Comparison of ENCODE assay signal across 25 cellular contexts in the genomic region with DNA sequence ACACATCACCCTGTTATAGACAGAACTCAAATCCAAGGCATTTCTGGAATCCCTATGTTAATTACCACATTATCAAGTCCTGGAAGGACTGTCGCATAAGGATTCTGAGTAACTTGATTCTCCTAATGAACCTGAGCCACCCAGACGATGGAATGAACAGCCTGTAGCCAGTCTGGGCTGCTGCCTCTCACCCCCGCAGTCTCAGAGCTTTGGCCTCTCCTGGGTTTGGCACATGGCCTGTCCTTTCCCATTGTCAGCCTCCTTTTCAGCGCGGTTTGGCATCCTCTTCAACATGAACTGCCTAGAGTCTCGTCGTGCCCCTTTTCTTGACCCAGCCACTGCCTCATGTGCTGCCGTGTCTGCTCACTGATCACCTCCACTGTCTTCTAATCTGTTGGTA.
DNase-seq lines count a peak whose midpoint lies in the region; ATAC-seq and TF ChIP-seq lines count a peak whose summit lies in the region.
"Had no signal": no experiment of that assay in that cellular context is flagged by ENCODE, and none has a peak within 500 bp of the region (broad histone marks: within the 10 kb centered on the region; RNA-seq: fewer than 3 reads in every experiment).

No MANE protein-coding gene starts in this region.

- H3K9ac ChIP-seq in endodermal cell (ENCODE audit: extremely low read depth, low read length, poor library complexity, severe bottlenecking) = no peak overlapping the region

- H3K4me3 ChIP-seq in right atrium auricular region (no peak overlapping the region), endodermal cell (ENCODE audit: low read length) (no peak overlapping the region), upper lobe of right lung (no peak overlapping the region)
- H3K4me3 ChIP-seq: A549, dorsolateral prefrontal cortex, tibial nerve had no signal

- TF ChIP-seq CTCF in right atrium auricular region (IDR thresholded peaks at IDR 0.05) (no peak), endodermal cell (conservative IDR thresholded peaks at IDR 0.05) (no peak), osteocyte (IDR thresholded peaks at IDR 0.05) (no peak), upper lobe of right lung (IDR thresholded peaks at IDR 0.05) (no peak)

- no peaks in the 10 kb centered on the region for H3K9me3 Mint-ChIP-seq in endodermal cell
- H3K9me3 Mint-ChIP-seq in osteocyte (ENCODE audit: unreplicated experiment) = no peaks in the 10 kb centered on the region
- H3K9me3 Mint-ChIP-seq: activated CD8-positive, alpha-beta T cell treated with anti-CD3 and anti-CD28 coated beads for 36 hours; stimulated activated naive CD8-positive, alpha-beta T cell treated with anti-CD3 and anti-CD28 coated beads, Interleukin-15, Interleukin-2, amounts not matched to agents 100 ng/mL and 50 ng/mL, for 24 hours had no signal

- DNase-seq in Right ventricle myocardium inferior (ENCODE audit: missing footprints) (peak; percentile 64), right atrium auricular region (ENCODE audit: low spot score) (no peak), endodermal cell (peak; percentile 52), medulla oblongata (ENCODE audit: extremely low spot score) (peak; percentile 64), osteocyte (ENCODE audit: extremely low spot score, unreplicated experiment) (no peak), upper lobe of right lung (no peak)
- DNase-seq: activated CD8-positive, alpha-beta T cell treated with anti-CD3 and anti-CD28 coated beads for 36 hours; activated T-cell treated with anti-CD3 and anti-CD28 coated beads, Interleukin-2, amount 50 U/mL, for 1 hour; BE2C; COR-L47; dorsolateral prefrontal cortex; H7; MM.1S; NCI-H1436 treated with DMSO at 0.1 percent for 48 hours; NCI-H226; PC-3; SIG-M5; stimulated activated CD4-positive, alpha-beta T cell treated with anti-CD3 and anti-CD28 coated beads, Interleukin-4, amount 100 ng/mL, for 4 hours had no signal

- H3K27me3 ChIP-seq in right atrium auricular region = no peaks in the 10 kb centered on the region
- no peaks in the 10 kb centered on the region for H3K27me3 ChIP-seq in endodermal cell (ENCODE audit: control insufficient read depth, insufficient read depth, low read length, poor library complexity, severe bottlenecking)
- no peaks in the 10 kb centered on the region for H3K27me3 ChIP-seq in upper lobe of right lung
- H3K27me3 ChIP-seq: BE2C, neutrophil, tibial nerve had no signal

- H3K27me3 Mint-ChIP-seq in endodermal cell (ENCODE audit: insufficient read depth) (no peaks in the 10 kb centered on the region), osteocyte (ENCODE audit: unreplicated experiment) (no peaks in the 10 kb centered on the region)
- H3K27me3 Mint-ChIP-seq: activated CD8-positive, alpha-beta T cell treated with anti-CD3 and anti-CD28 coated beads for 36 hours; stimulated activated naive CD8-positive, alpha-beta T cell treated with anti-CD3 and anti-CD28 coated beads, Interleukin-15, Interleukin-2, amounts not matched to agents 100 ng/mL and 50 ng/mL, for 24 hours had no signal

- no peaks in the 10 kb centered on the region for H3K36me3 ChIP-seq in right atrium auricular region
- no peaks in the 10 kb centered on the region for H3K36me3 ChIP-seq in endodermal cell (ENCODE audit: control insufficient read depth, insufficient read depth, low read length)
- H3K36me3 ChIP-seq in upper lobe of right lung = no peaks in the 10 kb centered on the region
- H3K36me3 ChIP-seq: BE2C, neutrophil, tibial nerve had no signal

- intact Hi-C loops in Right ventricle myocardium inferior (cut with DNase I) = no loop called here
- intact Hi-C loops in upper lobe of right lung (cut with DNase I) = no loop called here

- H3K4me1 Mint-ChIP-seq in endodermal cell = peaks cover 4% of the 10 kb centered on the region
- H3K4me1 Mint-ChIP-seq in osteocyte (ENCODE audit: unreplicated experiment) = peaks cover 2% of the 10 kb centered on the region

- H3K36me3 Mint-ChIP-seq in endodermal cell (ENCODE audit: low read depth) = no peaks in the 10 kb centered on the region
- no peaks in the 10 kb centered on the region for H3K36me3 Mint-ChIP-seq in osteocyte (ENCODE audit: unreplicated experiment)

- 76 to 78% methylated on average over 8 of the region's 8 CpGs for WGBS in endodermal cell (ENCODE audit: insufficient coverage in 1 of 2, insufficient read length in 1 of 2), 2 experiments

- peak; percentile 65 for ATAC-seq in Right ventricle myocardium inferior
- no peak for ATAC-seq in HG02571 (IDR thresholded peaks at IDR 0.05; ENCODE audit: unreplicated experiment)
- no peak for ATAC-seq in GM18858 (IDR thresholded peaks at IDR 0.05; ENCODE audit: unreplicated experiment)
- ATAC-seq in upper lobe of right lung = no peak
- ATAC-seq: A549; activated CD4-positive, CD25-positive, alpha-beta regulatory T cell treated with anti-CD3 and anti-CD28 coated beads, Interleukin-2, amount 50 U/mL, for 24 hours; activated CD8-positive, alpha-beta T cell treated with anti-CD3 and anti-CD28 coated beads for 36 hours; PC-3 had no signal

- H3K9me3 ChIP-seq in right atrium auricular region (no peaks in the 10 kb centered on the region), endodermal cell (ENCODE audit: control insufficient read depth, low read length) (no peaks in the 10 kb centered on the region), upper lobe of right lung (no peaks in the 10 kb centered on the region)
- H3K9me3 ChIP-seq: A549, BE2C, neutrophil, tibial nerve had no signal

- H3K4me1 ChIP-seq in right atrium auricular region (peaks cover 0 to 41% of the 10 kb centered on the region in 2 donors), endodermal cell (ENCODE audit: control insufficient read depth, insufficient read depth, low read length) (no peaks in the 10 kb centered on the region), upper lobe of right lung (no peaks in the 10 kb centered on the region)
- H3K4me1 ChIP-seq: A549, BE2C, tibial nerve had no signal

- H3K4me3 Mint-ChIP-seq in endodermal cell = no peak overlapping the region
- H3K4me3 Mint-ChIP-seq in osteocyte (ENCODE audit: unreplicated experiment) = no peak overlapping the region
- H3K4me3 Mint-ChIP-seq: activated CD8-positive, alpha-beta T cell treated with anti-CD3 and anti-CD28 coated beads for 36 hours; stimulated activated naive CD8-positive, alpha-beta T cell treated with anti-CD3 and anti-CD28 coated beads, Interleukin-15, Interleukin-2, amounts not matched to agents 100 ng/mL and 50 ng/mL, for 24 hours had no signal

- H3K27ac ChIP-seq in right atrium auricular region (no peak overlapping the region), endodermal cell (ENCODE audit: low read depth, low read length) (no peak overlapping the region), upper lobe of right lung (no peak overlapping the region)
- H3K27ac ChIP-seq: A549, dorsolateral prefrontal cortex, neutrophil, tibial nerve had no signal

- H3K27ac Mint-ChIP-seq in endodermal cell (no peak overlapping the region), osteocyte (ENCODE audit: unreplicated experiment) (no peak overlapping the region)
- H3K27ac Mint-ChIP-seq: activated CD8-positive, alpha-beta T cell treated with anti-CD3 and anti-CD28 coated beads for 36 hours; stimulated activated naive CD8-positive, alpha-beta T cell treated with anti-CD3 and anti-CD28 coated beads, Interleukin-15, Interleukin-2, amounts not matched to agents 100 ng/mL and 50 ng/mL, for 24 hours had no signal

Comparison
In these comparisons a context has a peak if more than half of its experiments do, and no peak if none do; other contexts are left out.
1. DNase-seq: peak in Right ventricle myocardium inferior (single experiment), endodermal cell (single experiment) and medulla oblongata (single experiment); none in right atrium auricular region (single experiment), osteocyte (single experiment) and upper lobe of right lung (single experiment).